ENCODE assay signal across 30 cellular contexts in the genomic region with DNA sequence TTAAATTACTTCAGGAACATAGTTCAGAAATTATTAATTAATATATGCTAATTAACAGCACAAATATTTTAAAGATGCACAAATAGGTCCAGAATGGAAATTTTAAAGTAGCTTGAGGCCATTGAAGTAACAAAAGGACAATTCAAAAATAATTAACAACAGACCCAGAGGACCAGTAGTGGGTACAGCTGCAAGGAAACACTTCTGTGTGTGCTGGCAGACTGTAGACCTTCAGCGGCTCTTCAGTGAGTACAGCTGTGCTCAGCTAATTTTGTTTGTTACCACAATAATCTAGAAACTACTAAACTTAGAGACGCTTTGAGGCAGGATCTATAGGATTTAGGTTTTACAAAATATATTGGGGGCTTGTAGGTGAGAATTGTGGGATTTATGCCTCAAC.
"Had no signal": no experiment of that assay in that cellular context is flagged by ENCODE, and none has a peak within 500 bp of the region (broad histone marks: within the 10 kb centered on the region; RNA-seq: fewer than 3 reads in every experiment).

No MANE protein-coding gene starts in this region.

- H3K4me3 ChIP-seq: ascending aorta, breast epithelium, cardiac muscle cell, colonic mucosa, dorsolateral prefrontal cortex, esophagus muscularis mucosa, gastroesophageal sphincter had no signal

- H3K4me1 ChIP-seq: ascending aorta, breast epithelium, colonic mucosa, esophagus muscularis mucosa, gastroesophageal sphincter had no signal

- H3K27me3 ChIP-seq: ascending aorta, breast epithelium, cardiac muscle cell, colonic mucosa, dorsolateral prefrontal cortex, esophagus muscularis mucosa, gastroesophageal sphincter had no signal

- H3K9me3 ChIP-seq: ascending aorta, breast epithelium, colonic mucosa, esophagus muscularis mucosa, gastroesophageal sphincter had no signal

- H3K27ac ChIP-seq: ascending aorta, breast epithelium, cardiac muscle cell, colonic mucosa, dorsolateral prefrontal cortex, esophagus muscularis mucosa, gastroesophageal sphincter had no signal

- H3K36me3 ChIP-seq: ascending aorta, breast epithelium, cardiac muscle cell, colonic mucosa, esophagus muscularis mucosa, gastroesophageal sphincter had no signal

- DNase-seq: activated CD4-positive, alpha-beta memory T cell treated with anti-CD3 and anti-CD28 coated beads for 36 hours; activated CD4-positive, alpha-beta T cell treated with anti-CD3 and anti-CD28 coated beads for 36 hours; activated CD4-positive, alpha-beta T cell treated with anti-CD3 and anti-CD28 coated beads, Interleukin-2, amount 10 ng/mL, durations not matched to agents 24 days and 14 days; activated CD4-positive, CD25-positive, alpha-beta regulatory T cell; activated CD4-positive, CD25-positive, alpha-beta regulatory T cell treated with anti-CD3 and anti-CD28 coated beads, Interleukin-2, amount 50 U/mL, for 72 hours; activated CD8-positive, alpha-beta memory T cell treated with anti-CD3 and anti-CD28 coated beads, Interleukin-2, amount 50 U/mL, for 48 hours; activated gamma-delta T cell; activated naive CD4-positive, alpha-beta T cell; activated naive CD4-positive, alpha-beta T cell treated with anti-CD3 and anti-CD28 coated beads, Interleukin-2, amount 10 ng/mL, durations not matched to agents 7 days and 5 days; activated naive CD8-positive, alpha-beta T cell treated with anti-CD3 and anti-CD28 coated beads, Interleukin-2, amount 10 ng/mL, durations not matched to agents 7 days and 5 days; activated T-cell treated with anti-CD3 and anti-CD28 coated beads for 4 hours; activated T-cell treated with anti-CD3 and anti-CD28 coated beads, Interleukin-2, amount 50 U/mL, for 24 hours; activated T-cell treated with anti-CD3 and anti-CD28 coated beads, Interleukin-2, amount 50 U/mL, for 72 hours; central memory CD4-positive, alpha-beta T cell; cerebellar nuclear complex; colonic mucosa; dorsolateral prefrontal cortex; effector memory CD4-positive, alpha-beta T cell; endodermal cell; erythroblast; foreskin melanocyte; head of caudate nucleus; hippocampal formation; T-helper 2 cell had no signal

- ATAC-seq: activated CD4-positive, alpha-beta T cell treated with anti-CD3 and anti-CD28 coated beads for 36 hours; activated naive CD4-positive, alpha-beta T cell treated with anti-CD3 and anti-CD28 coated beads, Interleukin-2, amount 50 U/mL, for 72 hours; activated T-cell treated with anti-CD3 and anti-CD28 coated beads, Interleukin-2, amount 50 U/mL, for 72 hours; gastroesophageal sphincter had no signal
